15 cellular contexts compared by ENCODE assay signal in genomic region chr16:49928176-49928892, GRCh38.
"Had no signal": no experiment of that assay in that cellular context is flagged by ENCODE, and none has a peak within 500 bp of the region (broad histone marks: within the 10 kb centered on the region; RNA-seq: fewer than 3 reads in every experiment).

No MANE protein-coding gene starts in this region.

- H3K36me3 ChIP-seq: gastrocnemius medialis, tibial nerve had no signal

- H3K4me1 ChIP-seq: gastrocnemius medialis had no signal

- H3K27me3 ChIP-seq: gastrocnemius medialis, tibial nerve had no signal

- H3K27ac ChIP-seq: epithelial cell of prostate, gastrocnemius medialis, tibial nerve had no signal

- H3K4me3 ChIP-seq: gastrocnemius medialis, tibial nerve had no signal

- ATAC-seq: activated T-cell treated with anti-CD3 and anti-CD28 coated beads, Interleukin-2, amount 50 U/mL, for 72 hours had no signal

- H3K9me3 ChIP-seq: gastrocnemius medialis, tibial nerve had no signal

- DNase-seq: activated CD4-positive, alpha-beta T cell treated with anti-CD3 and anti-CD28 coated beads, Interleukin-2, amount 10 ng/mL, durations not matched to agents 24 days and 14 days; activated CD4-positive, CD25-positive, alpha-beta regulatory T cell; activated CD8-positive, alpha-beta memory T cell treated with anti-CD3 and anti-CD28 coated beads, Interleukin-2, amount 50 U/mL, for 48 hours; activated naive CD4-positive, alpha-beta T cell; activated naive CD8-positive, alpha-beta T cell treated with anti-CD3 and anti-CD28 coated beads, Interleukin-2, amount 10 ng/mL, durations not matched to agents 7 days and 5 days; activated T-cell treated with anti-CD3 and anti-CD28 coated beads, Interleukin-2, amount 50 U/mL, for 72 hours; gastrocnemius medialis; mesenchymal stem cell; stimulated activated CD4-positive, alpha-beta T cell treated with anti-CD3 and anti-CD28 coated beads, Interleukin-2, amount 100 ng/mL, for 48 hours; stimulated activated naive CD4-positive, alpha-beta T cell; SW 1271 had no signal

- FAIRE-seq: islet of Langerhans, TTC549 had no signal
